In genomic region chr11:44793350-44794090, GRCh38 we compare ENCODE assay signal across 1 cellular context.
TF ChIP-seq lines count a peak whose summit lies in the region.

No MANE protein-coding gene starts in this region.

TF ChIP-seq in IMR-90, 13 proteins besides CTCF, POLR2A, EP300 and RAD21 (continued from another document):
- TF ChIP-seq FOS (IDR thresholded peaks at IDR 0.05; ENCODE audit: low read depth, low read length) (no peak), SMC3 (IDR thresholded peaks at IDR 0.05; ENCODE audit: low read depth, low read length) (no peak), USF2 (IDR thresholded peaks at IDR 0.05; ENCODE audit: low read depth, low read length) (no peak), RFX5 (IDR thresholded peaks at IDR 0.05; ENCODE audit: low read depth, low read length) (no peak), MAZ (IDR thresholded peaks at IDR 0.05; ENCODE audit: borderline replicate concordance, low read depth, low read length) (no peak), BHLHE40 (IDR thresholded peaks at IDR 0.05; ENCODE audit: low read depth, low read length) (no peak), CEBPB (IDR thresholded peaks at IDR 0.05; ENCODE audit: low read depth, low read length) (no peak), NFE2L2 (IDR thresholded peaks at IDR 0.05; ENCODE audit: low read depth, low read length) (no peak), ELK1 (IDR thresholded peaks at IDR 0.05; ENCODE audit: borderline replicate concordance, low read depth, low read length) (no peak), MXI1 (IDR thresholded peaks at IDR 0.05; ENCODE audit: borderline replicate concordance, low read depth, low read length) (no peak), RCOR1 (IDR thresholded peaks at IDR 0.05; ENCODE audit: insufficient replicate concordance, low read length) (no peak), CHD1 (IDR thresholded peaks at IDR 0.05; ENCODE audit: low read depth, low read length) (no peak)
TF ChIP-seq in IMR-90: peak in this region for 0.
